Comparison of ENCODE assay signal across 8 cellular contexts in genomic region chr16:69187387-69187890, GRCh38.
A peak's percentile ranks its signal among the peaks of the same experiment; 100 is the strongest.
DNase-seq lines count a peak whose midpoint lies in the region; ATAC-seq, FAIRE-seq and TF ChIP-seq lines count a peak whose summit lies in the region.

No MANE protein-coding gene starts in this region.

- H3K4me2 ChIP-seq in BLaER1, result peak overlapping the region; percentile 97

- no peak for FAIRE-seq in GM19239 (lab: Jason Lieb, UNC)

- DNase-seq in GM19239 (ENCODE audit: insufficient read length, low spot score) (peak; percentile 48), WERI-Rb-1 (peak; percentile 34), caudate nucleus (lab: John Stamatoyannopoulos, UW) (peak in 38 of 61 donors; percentile 13 to 68 (median 39)), kidney tubule cell (ENCODE audit: low spot score) (peak; percentile 50), OCI-M2 (lab: John Stamatoyannopoulos, UW; ENCODE audit: unreplicated experiment) (no peak)
- DNase-seq in stimulated activated CD4-positive, alpha-beta T cell treated with anti-CD3 and anti-CD28 coated beads, Interleukin-2, amount 100 ng/mL, for 24 hours, result peak; percentile 49 to 51

- peaks cover 50% of the 10 kb centered on the region for H4K20me1 ChIP-seq in BLaER1

- H3K36me3 ChIP-seq in BLaER1 (no peaks in the 10 kb centered on the region), WERI-Rb-1 (peaks cover 3% of the 10 kb centered on the region)

- peak overlapping the region; percentile 86 for H3K9ac ChIP-seq in BLaER1

- H3K27ac ChIP-seq in BLaER1 (peak overlapping the region; percentile 87), WERI-Rb-1 (peak overlapping the region; percentile 93), caudate nucleus (ENCODE audit: low read depth, low read length) (no peak overlapping the region)

- H3K9me3 ChIP-seq in BLaER1 (no peaks in the 10 kb centered on the region), WERI-Rb-1 (ENCODE audit: severe bottlenecking) (no peaks in the 10 kb centered on the region)

- H3K27me3 ChIP-seq in BLaER1 (no peaks in the 10 kb centered on the region), WERI-Rb-1 (ENCODE audit: insufficient read depth, low read depth, severe bottlenecking) (no peaks in the 10 kb centered on the region)

- peak overlapping the region; percentile 97 for H3K4me3 ChIP-seq in BLaER1
- H3K4me3 ChIP-seq in WERI-Rb-1 (ENCODE audit: low read depth, low read length), result peak overlapping the region; percentile 79

- ATAC-seq in HG03442 (IDR thresholded peaks at IDR 0.05; ENCODE audit: unreplicated experiment), result peak; percentile 24

- TF ChIP-seq CTCF in WERI-Rb-1 (IDR thresholded peaks at IDR 0.05; ENCODE audit: low read depth, low read length), result no peak

- H3K4me1 ChIP-seq in BLaER1, result peaks cover 54% of the 10 kb centered on the region
